1 cellular context compared by ENCODE assay signal in genomic region chr7:106986450-106986977, GRCh38.
TF ChIP-seq lines count a peak whose summit lies in the region.

No MANE protein-coding gene starts in this region.

TF ChIP-seq in K562, 482 proteins besides CTCF, POLR2A, EP300 and RAD21 (continues in another document):
- TF ChIP-seq HMGN3 (IDR thresholded peaks at IDR 0.05; ENCODE audit: borderline replicate concordance, extremely low read depth, insufficient read length, low read depth, low read length) (no peak), MXD1 (CRISPR knock-in tag; IDR thresholded peaks at IDR 0.05; ENCODE audit: borderline replicate concordance, poor library complexity, severe bottlenecking) (no peak), CREB3 (tag; conservative IDR thresholded peaks at IDR 0.05; ENCODE audit: low read depth) (peak; percentile 60; the same call in 1 of the 2 replicates), GMEB1 (CRISPR knock-in tag; IDR thresholded peaks at IDR 0.05) (no peak), TRIM25 (IDR thresholded peaks at IDR 0.05; ENCODE audit: borderline replicate concordance) (no peak), ZNF282 (CRISPR knock-in tag; IDR thresholded peaks at IDR 0.05) (no peak), HBP1 (CRISPR knock-in tag; IDR thresholded peaks at IDR 0.05) (peak; percentile 69), ZNF444 (CRISPR knock-in tag; IDR thresholded peaks at IDR 0.05) (peak; percentile 53; the same call in 1 of the 2 replicates), MAZ (CRISPR knock-in tag; conservative IDR thresholded peaks at IDR 0.05 in 1 of 2, IDR thresholded peaks at IDR 0.05 in 1 of 2) (peak in 1 of 2 experiments; percentile 77; a peak in 2 of 4 replicates), NFRKB (IDR thresholded peaks at IDR 0.05; ENCODE audit: low read depth) (peak; percentile 95), HMBOX1 (IDR thresholded peaks at IDR 0.05) (peak; percentile 0; the same call in 1 of the 2 replicates), NR2C1 (IDR thresholded peaks at IDR 0.05) (peak; percentile 34; the same call in 1 of the 2 replicates), NR2C1 (tag; IDR thresholded peaks at IDR 0.05) (peak; percentile 63; the same call in 1 of the 2 replicates), SMAD3 (CRISPR knock-in tag; conservative IDR thresholded peaks at IDR 0.05) (peak; percentile 89), CBX2 (IDR thresholded peaks at IDR 0.05; ENCODE audit: insufficient read depth, low read length, poor library complexity, severe bottlenecking) (no peak), ZBTB8A (IDR thresholded peaks at IDR 0.05; ENCODE audit: partially characterized antibody) (no peak), PKNOX1 (IDR thresholded peaks at IDR 0.05) (peak; percentile 97), TAF9B (IDR thresholded peaks at IDR 0.05; ENCODE audit: partially characterized antibody) (no peak), CREB1 (IDR thresholded peaks at IDR 0.05) (peak; percentile 59), CREB1 (CRISPR knock-in tag; IDR thresholded peaks at IDR 0.05) (no peak), SMAD4 (CRISPR knock-in tag; conservative IDR thresholded peaks at IDR 0.05) (peak; percentile 71), ZNF561 (CRISPR knock-in tag; conservative IDR thresholded peaks at IDR 0.05) (no peak), FOXM1 (IDR thresholded peaks at IDR 0.05; ENCODE audit: low read depth) (peak; percentile 47; the same call in 1 of the 2 replicates), FOXM1 (CRISPR knock-in tag; IDR thresholded peaks at IDR 0.05; ENCODE audit: low read depth) (no peak), HOXB6 (CRISPR knock-in tag; IDR thresholded peaks at IDR 0.05; ENCODE audit: borderline replicate concordance) (0 out of 2 replicates have a peak, but pooled peaks have one; percentile 35), CUX1 (CRISPR knock-in tag; IDR thresholded peaks at IDR 0.05) (peak; percentile 82; the same call in 1 of the 2 replicates), CTBP1 (IDR thresholded peaks at IDR 0.05; ENCODE audit: borderline replicate concordance) (peak; percentile 66; the same call in 1 of the 2 replicates), CBX8 (IDR thresholded peaks at IDR 0.05; ENCODE audit: borderline replicate concordance, extremely low read depth, low read depth, low read length, poor library complexity, severe bottlenecking) (no peak), GATA2 (CRISPR knock-in tag; IDR thresholded peaks at IDR 0.05) (peak; percentile 83), ZNF639 (CRISPR knock-in tag; conservative IDR thresholded peaks at IDR 0.05 in 1 of 2, IDR thresholded peaks at IDR 0.05 in 1 of 2) (peak in 1 of 2 experiments; percentile 83; a peak in 2 of 4 replicates), SRF (CRISPR knock-in tag; IDR thresholded peaks at IDR 0.05) (peak in 1 of 2 experiments; percentile 24; a peak in 1 of 4 replicates), NR4A1 (CRISPR knock-in tag; IDR thresholded peaks at IDR 0.05) (0 out of 2 replicates have a peak, but pooled peaks have one; percentile 77), NR4A1 (tag; IDR thresholded peaks at IDR 0.05) (0 out of 2 replicates have a peak, but pooled peaks have one; percentile 28), ZFPM2 (CRISPR knock-in tag; IDR thresholded peaks at IDR 0.05) (0 out of 2 replicates have a peak, but pooled peaks have one; percentile 36), SMAD1 (IDR thresholded peaks at IDR 0.05; ENCODE audit: low read depth, low read length, partially characterized antibody) (no peak), YBX1 (IDR thresholded peaks at IDR 0.05) (no peak), ZSCAN32 (CRISPR knock-in tag; IDR thresholded peaks at IDR 0.05) (no peak), JUND (IDR thresholded peaks at IDR 0.05; ENCODE audit: borderline replicate concordance, low read depth, low read length) (0 out of 2 replicates have a peak, but pooled peaks have one; percentile 21), JUND (tag; IDR thresholded peaks at IDR 0.05; ENCODE audit: borderline replicate concordance, low read depth, low read length) (peak; percentile 52; the same call in 2 of the 3 replicates), ADNP (tag; IDR thresholded peaks at IDR 0.05) (no peak), MLX (CRISPR knock-in tag; conservative IDR thresholded peaks at IDR 0.05) (no peak), TCFL5 (CRISPR knock-in tag; conservative IDR thresholded peaks at IDR 0.05) (peak; percentile 42; the same call in 1 of the 2 replicates), BACH1 (tag; IDR thresholded peaks at IDR 0.05) (0 out of 2 replicates have a peak, but pooled peaks have one; percentile 22), ATF2 (CRISPR knock-in tag; IDR thresholded peaks at IDR 0.05) (no peak), SREBF1 (IDR thresholded peaks at IDR 0.05; ENCODE audit: borderline replicate concordance, low read depth, low read length) (no peak)
